In the genomic region with DNA sequence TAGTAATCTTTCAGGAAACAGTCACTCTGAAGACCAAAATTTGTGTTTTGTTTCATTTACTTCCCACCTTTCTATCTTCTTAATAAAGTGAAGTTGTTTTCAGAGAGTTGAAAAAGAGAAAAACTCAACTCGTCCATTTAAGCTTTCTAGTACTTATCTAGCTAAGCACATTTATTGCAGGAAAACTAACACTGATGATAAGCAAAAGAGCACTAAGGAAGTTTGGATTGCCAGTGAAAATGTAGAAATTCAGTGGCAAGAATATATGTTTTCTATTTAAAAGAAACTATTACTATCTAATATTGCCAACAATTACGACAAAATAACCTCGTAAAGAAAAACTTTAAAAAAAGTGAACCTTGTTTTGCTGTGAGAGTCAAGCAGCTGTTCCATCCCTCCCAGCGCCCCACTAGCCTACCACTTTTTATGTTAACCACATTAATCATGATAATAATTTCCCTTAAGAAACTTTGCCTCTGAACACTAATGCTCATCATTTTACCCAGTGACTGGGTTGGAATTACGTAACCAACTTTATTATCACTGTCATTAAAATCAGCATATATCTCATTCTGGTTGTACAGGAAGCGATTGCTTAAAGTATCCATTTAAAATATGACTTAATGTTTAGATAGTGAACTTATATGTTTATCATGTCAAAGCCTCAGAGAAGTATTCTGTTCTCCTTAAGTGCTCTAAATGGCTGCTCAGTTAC, we compare ENCODE assay signal across 12 cellular contexts. TPM values are rescaled to one million over a fixed set of nuclear protein-coding genes. Genes with fewer than 3 reads are reported as not detected.
DNase-seq lines count a peak whose midpoint lies in the region; ATAC-seq and TF ChIP-seq lines count a peak whose summit lies in the region.
"Had no signal": no experiment of that assay in that cellular context is flagged by ENCODE, and none has a peak within 500 bp of the region (broad histone marks: within the 10 kb centered on the region; RNA-seq: fewer than 3 reads in every experiment).

No MANE protein-coding gene starts in this region.

- no peaks in the 10 kb centered on the region for H3K9me3 ChIP-seq in heart left ventricle
- H3K9me3 ChIP-seq in fibroblast of lung (ENCODE audit: control insufficient read depth, insufficient read depth, low read depth, low read length), result no peaks in the 10 kb centered on the region
- H3K9me3 ChIP-seq: Peyer's patch had no signal

- TF ChIP-seq CTCF in heart left ventricle (IDR thresholded peaks at IDR 0.05), result no peak
- no peak for TF ChIP-seq CTCF in fibroblast of lung (conservative IDR thresholded peaks at IDR 0.05 in 1 of 2, IDR thresholded peaks at IDR 0.05 in 1 of 2; ENCODE audit: low read depth in 1 of 2, low read length in 2 of 2)
- no peak for TF ChIP-seq CTCF in GM13976 (IDR thresholded peaks at IDR 0.05; ENCODE audit: borderline replicate concordance, control extremely low read depth, extremely low read depth, insufficient read depth, missing control alignments)

- H3K4me1 ChIP-seq in heart left ventricle (peaks cover 0 to 19% (median 9%) of the 10 kb centered on the region in 12 donors), fibroblast of lung (ENCODE audit: control insufficient read depth, extremely low read depth, insufficient read depth, low read length) (peaks cover 6% of the 10 kb centered on the region)
- H3K4me1 ChIP-seq: parathyroid adenoma had no signal

- H3K36me3 ChIP-seq in heart left ventricle (no peaks in the 10 kb centered on the region), fibroblast of lung (ENCODE audit: control insufficient read depth, insufficient read depth, low read length) (no peaks in the 10 kb centered on the region)
- H3K36me3 ChIP-seq: Peyer's patch had no signal

- peaks cover 62% of the 10 kb centered on the region for H3K4me1 Mint-ChIP-seq in T-helper 1 cell treated with Interleukin-12 subunit alpha and Interleukin-12 subunit beta and Interleukin-4 antibody, amounts not matched to agents 30 μg/mL and 1 μg/mL, for 36 hours (ENCODE audit: low read depth)

- H3K27me3 Mint-ChIP-seq in T-helper 1 cell treated with Interleukin-12 subunit alpha and Interleukin-12 subunit beta and Interleukin-4 antibody, amounts not matched to agents 30 μg/mL and 1 μg/mL, for 36 hours (ENCODE audit: low read depth), result no peaks in the 10 kb centered on the region

- no peak for DNase-seq in heart left ventricle
- no peak for DNase-seq in Right ventricle myocardium inferior (ENCODE audit: missing footprints)
- peak in 1 of 2 donors; percentile 73 for DNase-seq in fibroblast of lung (ENCODE audit: low read depth in 2 of 2)
- peak; percentile 31 for DNase-seq in stimulated activated naive CD8-positive, alpha-beta T cell treated with anti-CD3 and anti-CD28 coated beads, Interleukin-15, Interleukin-2, amounts not matched to agents 100 U/mL and 50 U/mL, for 24 hours
- no peak for DNase-seq in retina
- no peak for DNase-seq in GM13976 (ENCODE audit: low spot score)
- DNase-seq: activated CD4-positive, CD25-positive, alpha-beta regulatory T cell; NCI-H2029 treated with DMSO at 0.1 percent for 48 hours; Peyer's patch had no signal

- in situ Hi-C loops in GM13976 (cut with MboI; ENCODE audit: low sequenced_read_pairs, unreplicated experiment), result no loop called here

- H3K27me3 ChIP-seq in heart left ventricle (no peaks in the 10 kb centered on the region), fibroblast of lung (ENCODE audit: control insufficient read depth, insufficient read depth, low read length) (no peaks in the 10 kb centered on the region)
- H3K27me3 ChIP-seq: Peyer's patch had no signal

- peaks cover 2% of the 10 kb centered on the region for H3K36me3 Mint-ChIP-seq in T-helper 1 cell treated with Interleukin-12 subunit alpha and Interleukin-12 subunit beta and Interleukin-4 antibody, amounts not matched to agents 30 μg/mL and 1 μg/mL, for 36 hours (ENCODE audit: low read depth)

- peak overlapping the region; percentile 92 for H3K4me2 ChIP-seq in fibroblast of lung (ENCODE audit: extremely low read depth, insufficient read depth, low read length)

- WGBS in heart left ventricle, 4 donors, result 72 to 82% (median 78%) methylated on average over 6 of the region's 6 CpGs

- ATAC-seq in heart left ventricle, result peak in 1 of 4 donors; percentile 55
- no peak for ATAC-seq in Right ventricle myocardium inferior
- ATAC-seq in stimulated activated naive CD8-positive, alpha-beta T cell treated with anti-CD3 and anti-CD28 coated beads, Interleukin-15, Interleukin-2, amounts not matched to agents 100 U/mL and 50 U/mL, for 24 hours, result peak; percentile 48
- no peak for ATAC-seq in GM19351 (IDR thresholded peaks at IDR 0.05; ENCODE audit: unreplicated experiment)

- H3K27ac ChIP-seq in heart left ventricle, result peak overlapping the region in 10 of 12 donors; percentile 3 to 67 (median 52)
- no peak overlapping the region for H3K27ac ChIP-seq in fibroblast of lung (ENCODE audit: insufficient read depth, low read length)
- H3K27ac ChIP-seq: parathyroid adenoma had no signal

- no peak for TF ChIP-seq POLR2A in heart left ventricle (IDR thresholded peaks at IDR 0.05)

- H2AFZ ChIP-seq in fibroblast of lung (ENCODE audit: low read length), result peak overlapping the region; percentile 67
- H2AFZ ChIP-seq: parathyroid adenoma had no signal

- no peaks in the 10 kb centered on the region for H3K79me2 ChIP-seq in fibroblast of lung (ENCODE audit: control insufficient read depth, insufficient read depth, low read length)
- H3K79me2 ChIP-seq: parathyroid adenoma had no signal

- H3K27ac Mint-ChIP-seq in T-helper 1 cell treated with Interleukin-12 subunit alpha and Interleukin-12 subunit beta and Interleukin-4 antibody, amounts not matched to agents 30 μg/mL and 1 μg/mL, for 36 hours, result peak overlapping the region; percentile 90

- H3K4me3 ChIP-seq in heart left ventricle (peak overlapping the region in 9 of 12 donors; percentile 11 to 51 (median 33)), fibroblast of lung (replicated peaks in 1 of 4; ENCODE audit: control extremely low read depth in 1 of 4, insufficient read depth in 1 of 4, low read depth in 3 of 4, low read length in 4 of 4) (peak overlapping the region in 2 of 4 experiments; percentile 26 to 49)

- peaks cover 9% of the 10 kb centered on the region for H3K9me3 Mint-ChIP-seq in T-helper 1 cell treated with Interleukin-12 subunit alpha and Interleukin-12 subunit beta and Interleukin-4 antibody, amounts not matched to agents 30 μg/mL and 1 μg/mL, for 36 hours

- H3K4me3 Mint-ChIP-seq in T-helper 1 cell treated with Interleukin-12 subunit alpha and Interleukin-12 subunit beta and Interleukin-4 antibody, amounts not matched to agents 30 μg/mL and 1 μg/mL, for 36 hours, result peak overlapping the region; percentile 63

- no peak overlapping the region for H3K9ac ChIP-seq in fibroblast of lung (ENCODE audit: insufficient read depth, low read length)
- H3K9ac ChIP-seq: parathyroid adenoma had no signal

- intact Hi-C loops in heart left ventricle (cut with DNase I), result no loop called here
- intact Hi-C loops in Right ventricle myocardium inferior (cut with DNase I), result no loop called here

- no peaks in the 10 kb centered on the region for H4K20me1 ChIP-seq in fibroblast of lung (ENCODE audit: control insufficient read depth, extremely low read depth, insufficient read depth, low read length)

RNA-seq across cellular contexts. Expression of a gene that starts 24.8 kb away (rescaled TPM):
- total RNA-seq in heart left ventricle (100 to 1,000 TPM in 1 of 9 donors, 10 to 100 TPM in 8; 28.0 to 104 (median 39.1) TPM), Right ventricle myocardium inferior (37.0 TPM), fibroblast of lung (14.9 and 21.3 TPM in 2 replicates)
- polyA plus RNA-seq in heart left ventricle (10 to 100 TPM; 17.0 to 57.6 TPM), fibroblast of lung (15.3 and 23.9 TPM in 2 replicates)
- 21.2 and 41.6 TPM in 2 replicates for polyA plus RNA-seq in fibroblast of lung (2012)
- polyA minus RNA-seq in fibroblast of lung (ENCODE audit: low replicate concordance), result 38.5 and 59.3 TPM in 2 replicates
